ENCODE assay signal across 17 cellular contexts in the genomic region with DNA sequence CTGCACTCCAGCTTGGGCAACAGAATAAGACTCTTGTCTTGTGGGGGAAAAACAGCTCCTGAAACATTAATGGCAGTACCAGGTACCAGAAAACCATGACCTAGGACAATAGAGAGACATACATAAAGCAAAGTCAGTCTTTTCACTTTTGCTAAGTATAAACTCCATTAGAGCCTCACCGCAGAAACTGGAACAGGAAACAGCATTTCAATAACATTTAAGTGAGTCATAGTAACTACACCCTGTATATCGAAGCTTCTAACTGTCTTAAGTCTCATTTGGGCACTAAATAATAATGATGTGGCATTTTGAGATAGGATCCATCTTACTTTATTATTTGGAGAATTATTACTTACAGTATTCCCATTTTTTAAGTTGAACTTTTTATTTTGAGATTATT.
DNase-seq lines count a peak whose midpoint lies in the region; ATAC-seq and TF ChIP-seq lines count a peak whose summit lies in the region.
"Had no signal": no experiment of that assay in that cellular context is flagged by ENCODE, and none has a peak within 500 bp of the region (broad histone marks: within the 10 kb centered on the region; RNA-seq: fewer than 3 reads in every experiment).

No MANE protein-coding gene starts in this region.

- ATAC-seq in activated CD8-positive, alpha-beta T cell treated with anti-CD3 and anti-CD28 coated beads, Interleukin-2, amount 10 ng/mL, durations not matched to agents 7 days and 5 days = no peak
- ATAC-seq: HepG2, mucosa of descending colon, SK-N-SH treated with all-trans-retinoic acid at 6 μM for 48 hours had no signal

- H3K4me1 ChIP-seq in MM.1S (ENCODE audit: low read length) = no peaks in the 10 kb centered on the region

- no peak overlapping the region for H2AFZ ChIP-seq in MM.1S (ENCODE audit: low read length)

- H4K20me1 ChIP-seq in MM.1S (ENCODE audit: insufficient read depth, low read length) = no peaks in the 10 kb centered on the region
- H4K20me1 ChIP-seq: BLaER1 treated with 17β-estradiol and CSF1 and Interleukin-3, amounts not matched to agents 10 nM and 100 nM had no signal

- no peaks in the 10 kb centered on the region for H3K9me3 ChIP-seq in MM.1S (replicated peaks; ENCODE audit: insufficient read depth, low read length)
- H3K9me3 ChIP-seq: BLaER1 treated with 17β-estradiol and CSF1 and Interleukin-3, amounts not matched to agents 10 nM and 100 nM; mucosa of descending colon had no signal

- H3K27ac Mint-ChIP-seq in chondrocyte (ENCODE audit: unreplicated experiment) (peak overlapping the region; percentile 86), osteocyte (ENCODE audit: unreplicated experiment) (peak overlapping the region; percentile 90)
- no peak overlapping the region for H3K27ac Mint-ChIP-seq in activated CD8-positive, alpha-beta T cell treated with anti-CD3 and anti-CD28 coated beads, Interleukin-2, amount 10 ng/mL, durations not matched to agents 7 days and 5 days

- no peaks in the 10 kb centered on the region for H3K36me3 ChIP-seq in MM.1S (replicated peaks; ENCODE audit: insufficient read depth, low read length)
- H3K36me3 ChIP-seq: BLaER1 treated with 17β-estradiol and CSF1 and Interleukin-3, amounts not matched to agents 10 nM and 100 nM had no signal

- POLR2A ChIA-PET in activated CD8-positive, alpha-beta T cell treated with anti-CD3 and anti-CD28 coated beads, Interleukin-2, amount 10 ng/mL, durations not matched to agents 7 days and 5 days (lab: Charles Lee) = no interaction called here

- H3F3A ChIP-seq in MM.1S (ENCODE audit: insufficient read depth, low read length) = no peaks in the 10 kb centered on the region

- in situ Hi-C loops in G401 (cut with HindIII; ENCODE audit: low sequenced_read_pairs) = no loop called here

- H3K27me3 Mint-ChIP-seq in chondrocyte (ENCODE audit: low read depth) = no peaks in the 10 kb centered on the region
- no peaks in the 10 kb centered on the region for H3K27me3 Mint-ChIP-seq in osteocyte (ENCODE audit: unreplicated experiment)
- no peaks in the 10 kb centered on the region for H3K27me3 Mint-ChIP-seq in activated CD8-positive, alpha-beta T cell treated with anti-CD3 and anti-CD28 coated beads, Interleukin-2, amount 10 ng/mL, durations not matched to agents 7 days and 5 days (ENCODE audit: low read depth)

- no peak overlapping the region for H3K4me3 ChIP-seq in MM.1S (ENCODE audit: low read length)
- H3K4me3 ChIP-seq: BLaER1 treated with 17β-estradiol and CSF1 and Interleukin-3, amounts not matched to agents 10 nM and 100 nM; mucosa of descending colon had no signal

- H3K4me3 Mint-ChIP-seq in chondrocyte (ENCODE audit: unreplicated experiment) (no peak overlapping the region), osteocyte (ENCODE audit: unreplicated experiment) (no peak overlapping the region)
- no peak overlapping the region for H3K4me3 Mint-ChIP-seq in activated CD8-positive, alpha-beta T cell treated with anti-CD3 and anti-CD28 coated beads, Interleukin-2, amount 10 ng/mL, durations not matched to agents 7 days and 5 days

- H3K4me1 Mint-ChIP-seq in chondrocyte (ENCODE audit: low read depth) (peaks cover 28% of the 10 kb centered on the region), osteocyte (ENCODE audit: unreplicated experiment) (peaks cover 25% of the 10 kb centered on the region)
- no peaks in the 10 kb centered on the region for H3K4me1 Mint-ChIP-seq in activated CD8-positive, alpha-beta T cell treated with anti-CD3 and anti-CD28 coated beads, Interleukin-2, amount 10 ng/mL, durations not matched to agents 7 days and 5 days (ENCODE audit: low read depth)

- no peak overlapping the region for H3K9ac ChIP-seq in MM.1S (ENCODE audit: low read length)
- H3K9ac ChIP-seq: BLaER1 treated with 17β-estradiol and CSF1 and Interleukin-3, amounts not matched to agents 10 nM and 100 nM had no signal

- peak; percentile 20 for DNase-seq in EL
- peak; percentile 60 for DNase-seq in MM.1S
- no peak for DNase-seq in chondrocyte (ENCODE audit: low spot score)
- no peak for DNase-seq in osteocyte (ENCODE audit: extremely low spot score, unreplicated experiment)
- no peak for DNase-seq in HUDEP-2 (lab: John Stamatoyannopoulos, UW; ENCODE audit: unreplicated experiment in 76 of 76)
- DNase-seq in G401 (ENCODE audit: low spot score) = no peak
- no peak for DNase-seq in activated CD8-positive, alpha-beta T cell treated with anti-CD3 and anti-CD28 coated beads, Interleukin-2, amount 10 ng/mL, durations not matched to agents 7 days and 5 days
- DNase-seq in activated CD4-positive, alpha-beta T cell treated with anti-CD3 and anti-CD28 coated beads, Interleukin-2, amount 50 U/mL, for 1 hour = no peak
- DNase-seq: activated gamma-delta T cell; DND-41; effector CD8-positive, alpha-beta T cell; mucosa of descending colon; NCI-H1105 treated with DMSO at 0.1 percent for 48 hours; NCI-H345 had no signal

- H3K79me2 ChIP-seq in MM.1S (ENCODE audit: low read length) = no peaks in the 10 kb centered on the region

- H3K4me2 ChIP-seq in MM.1S (ENCODE audit: low read depth, low read length) = no peak overlapping the region

- H3K9me2 ChIP-seq in MM.1S (replicated peaks; ENCODE audit: insufficient read depth, low read length) = no peaks in the 10 kb centered on the region

- TF ChIP-seq CTCF in MM.1S (IDR thresholded peaks at IDR 0.05; ENCODE audit: low read length) (no peak), chondrocyte (IDR thresholded peaks at IDR 0.05) (no peak), osteocyte (IDR thresholded peaks at IDR 0.05) (no peak)

- H3K27me3 ChIP-seq in MM.1S (replicated peaks; ENCODE audit: insufficient read depth, low read length) = no peaks in the 10 kb centered on the region
- H3K27me3 ChIP-seq: BLaER1 treated with 17β-estradiol and CSF1 and Interleukin-3, amounts not matched to agents 10 nM and 100 nM had no signal

- H3K27ac ChIP-seq in MM.1S (ENCODE audit: low read length) = no peak overlapping the region

- CTCF ChIA-PET in activated CD8-positive, alpha-beta T cell treated with anti-CD3 and anti-CD28 coated beads, Interleukin-2, amount 10 ng/mL, durations not matched to agents 7 days and 5 days (lab: Charles Lee) = no interaction called here

- H3K9me3 Mint-ChIP-seq in chondrocyte (ENCODE audit: low read depth) (peaks cover 26% of the 10 kb centered on the region), osteocyte (ENCODE audit: unreplicated experiment) (peaks cover 27% of the 10 kb centered on the region)
- H3K9me3 Mint-ChIP-seq in activated CD8-positive, alpha-beta T cell treated with anti-CD3 and anti-CD28 coated beads, Interleukin-2, amount 10 ng/mL, durations not matched to agents 7 days and 5 days (ENCODE audit: insufficient read depth) = no peaks in the 10 kb centered on the region

- H3K36me3 Mint-ChIP-seq in chondrocyte (ENCODE audit: low read depth) (no peaks in the 10 kb centered on the region), osteocyte (ENCODE audit: unreplicated experiment) (peaks cover 3% of the 10 kb centered on the region)
- no peaks in the 10 kb centered on the region for H3K36me3 Mint-ChIP-seq in activated CD8-positive, alpha-beta T cell treated with anti-CD3 and anti-CD28 coated beads, Interleukin-2, amount 10 ng/mL, durations not matched to agents 7 days and 5 days (ENCODE audit: low read depth)

Comparison
In these comparisons a context has a peak if more than half of its experiments do, and no peak if none do; other contexts are left out.
1. DNase-seq: peak in EL (single experiment) and MM.1S (single experiment); none in chondrocyte (single experiment), osteocyte (single experiment), HUDEP-2 (0 of 76), G401 (single experiment), activated CD8-positive, alpha-beta T cell treated with anti-CD3 and anti-CD28 coated beads, Interleukin-2, amount 10 ng/mL, durations not matched to agents 7 days and 5 days (single experiment) and activated CD4-positive, alpha-beta T cell treated with anti-CD3 and anti-CD28 coated beads, Interleukin-2, amount 50 U/mL, for 1 hour (single experiment).